In genomic region chrX:20315140-20315539, GRCh38 we compare ENCODE assay signal across 9 cellular contexts. TPM values are rescaled to one million over a fixed set of nuclear protein-coding genes. Genes with fewer than 3 reads are reported as not detected.
A peak's percentile ranks its signal among the peaks of the same experiment; 100 is the strongest.
DNase-seq lines count a peak whose midpoint lies in the region; ATAC-seq and TF ChIP-seq lines count a peak whose summit lies in the region.
"Had no signal": no experiment of that assay in that cellular context is flagged by ENCODE, and none has a peak within 500 bp of the region (broad histone marks: within the 10 kb centered on the region; RNA-seq: fewer than 3 reads in every experiment).

No MANE protein-coding gene starts in this region.

- CTCF ChIA-PET in activated CD4-positive, alpha-beta memory T cell treated with anti-CD3 and anti-CD28 coated beads, Interleukin-2, amount 10 ng/mL, durations not matched to agents 7 days and 5 days (lab: Charles Lee): no interaction called here

- H3K27me3 ChIP-seq in lower lobe of right lung (ENCODE audit: low read depth): no peaks in the 10 kb centered on the region

- H3K36me3 Mint-ChIP-seq in activated CD4-positive, alpha-beta memory T cell treated with anti-CD3 and anti-CD28 coated beads, Interleukin-2, amount 10 ng/mL, durations not matched to agents 7 days and 5 days (ENCODE audit: low read depth): no peaks in the 10 kb centered on the region
- H3K36me3 Mint-ChIP-seq in activated CD4-positive, alpha-beta T cell treated with anti-CD3 and anti-CD28 coated beads, Interleukin-2, amount 10 ng/mL, durations not matched to agents 24 days and 14 days (ENCODE audit: low read depth): no peaks in the 10 kb centered on the region

- no peak overlapping the region for H3K27ac ChIP-seq in lower lobe of right lung

- no peak for TF ChIP-seq CTCF in lower lobe of right lung (IDR thresholded peaks at IDR 0.05)

- H3K4me1 Mint-ChIP-seq in activated CD4-positive, alpha-beta memory T cell treated with anti-CD3 and anti-CD28 coated beads, Interleukin-2, amount 10 ng/mL, durations not matched to agents 7 days and 5 days: no peaks in the 10 kb centered on the region
- peaks cover 3% of the 10 kb centered on the region for H3K4me1 Mint-ChIP-seq in activated CD4-positive, alpha-beta T cell treated with anti-CD3 and anti-CD28 coated beads, Interleukin-2, amount 10 ng/mL, durations not matched to agents 24 days and 14 days

- intact Hi-C loops in lower lobe of right lung (cut with DNase I): no loop called here
- intact Hi-C loops in activated CD4-positive, alpha-beta T cell treated with anti-CD3 and anti-CD28 coated beads, Interleukin-2, amount 10 ng/mL, durations not matched to agents 24 days and 14 days (cut with micrococcal nuclease): no loop called here

- H3K9me3 ChIP-seq in lower lobe of right lung: no peaks in the 10 kb centered on the region

- no peaks in the 10 kb centered on the region for H3K27me3 Mint-ChIP-seq in activated CD4-positive, alpha-beta memory T cell treated with anti-CD3 and anti-CD28 coated beads, Interleukin-2, amount 10 ng/mL, durations not matched to agents 7 days and 5 days
- peaks cover 2% of the 10 kb centered on the region for H3K27me3 Mint-ChIP-seq in activated CD4-positive, alpha-beta T cell treated with anti-CD3 and anti-CD28 coated beads, Interleukin-2, amount 10 ng/mL, durations not matched to agents 24 days and 14 days

- H3K4me1 ChIP-seq in lower lobe of right lung: no peaks in the 10 kb centered on the region

- no peak overlapping the region for H3K4me3 ChIP-seq in lower lobe of right lung

- no peak overlapping the region for H3K27ac Mint-ChIP-seq in activated CD4-positive, alpha-beta memory T cell treated with anti-CD3 and anti-CD28 coated beads, Interleukin-2, amount 10 ng/mL, durations not matched to agents 7 days and 5 days
- no peak overlapping the region for H3K27ac Mint-ChIP-seq in activated CD4-positive, alpha-beta T cell treated with anti-CD3 and anti-CD28 coated beads, Interleukin-2, amount 10 ng/mL, durations not matched to agents 24 days and 14 days

- DNase-seq in NAMALWA (ENCODE audit: low spot score) (peak; percentile 21), lower lobe of right lung (no peak)
- no peak for DNase-seq in activated CD4-positive, alpha-beta memory T cell treated with anti-CD3 and anti-CD28 coated beads, Interleukin-2, amount 10 ng/mL, durations not matched to agents 7 days and 5 days
- DNase-seq in activated CD4-positive, alpha-beta T cell treated with anti-CD3 and anti-CD28 coated beads, Interleukin-2, amount 10 ng/mL, durations not matched to agents 24 days and 14 days: no peak
- DNase-seq: NCI-H510A treated with DMSO at 0.1 percent for 48 hours had no signal

- H3K36me3 ChIP-seq in lower lobe of right lung: no peaks in the 10 kb centered on the region

- POLR2A ChIA-PET in activated CD4-positive, alpha-beta memory T cell treated with anti-CD3 and anti-CD28 coated beads, Interleukin-2, amount 10 ng/mL, durations not matched to agents 7 days and 5 days (lab: Charles Lee): no interaction called here

- no peak overlapping the region for H3K4me3 Mint-ChIP-seq in activated CD4-positive, alpha-beta memory T cell treated with anti-CD3 and anti-CD28 coated beads, Interleukin-2, amount 10 ng/mL, durations not matched to agents 7 days and 5 days
- no peak overlapping the region for H3K4me3 Mint-ChIP-seq in activated CD4-positive, alpha-beta T cell treated with anti-CD3 and anti-CD28 coated beads, Interleukin-2, amount 10 ng/mL, durations not matched to agents 24 days and 14 days

- H3K9me3 Mint-ChIP-seq in activated CD4-positive, alpha-beta memory T cell treated with anti-CD3 and anti-CD28 coated beads, Interleukin-2, amount 10 ng/mL, durations not matched to agents 7 days and 5 days: no peaks in the 10 kb centered on the region
- no peaks in the 10 kb centered on the region for H3K9me3 Mint-ChIP-seq in activated CD4-positive, alpha-beta T cell treated with anti-CD3 and anti-CD28 coated beads, Interleukin-2, amount 10 ng/mL, durations not matched to agents 24 days and 14 days

- ATAC-seq in GM18511 (IDR thresholded peaks at IDR 0.05; ENCODE audit: unreplicated experiment) (peak; percentile 91), HG02678 (IDR thresholded peaks at IDR 0.05; ENCODE audit: unreplicated experiment) (peak; percentile 83), lower lobe of right lung (peak; percentile 59 to 65), GM19324 (IDR thresholded peaks at IDR 0.05; ENCODE audit: low FRiP score, unreplicated experiment) (no peak), HG03565 (IDR thresholded peaks at IDR 0.05; ENCODE audit: unreplicated experiment) (no peak)

RNA-seq across cellular contexts. Expression of gene RPS6KA3, which starts 48.4 kb away (rescaled TPM):
- total RNA-seq in lower lobe of right lung: 64.5 TPM
- 10 to 100 TPM; 76.6 to 78.0 TPM for total RNA-seq in activated CD4-positive, alpha-beta memory T cell treated with anti-CD3 and anti-CD28 coated beads, Interleukin-2, amount 10 ng/mL, durations not matched to agents 7 days and 5 days
- total RNA-seq in activated CD4-positive, alpha-beta T cell treated with anti-CD3 and anti-CD28 coated beads, Interleukin-2, amount 10 ng/mL, durations not matched to agents 24 days and 14 days: 49.8 and 51.1 TPM in 2 replicates

Comparison
In these comparisons a context has a peak if more than half of its experiments do, and no peak if none do; other contexts are left out.
1. ATAC-seq: peak in GM18511 (single experiment), HG02678 (single experiment) and lower lobe of right lung (2 of 2); none in GM19324 (single experiment) and HG03565 (single experiment).